1 cellular context compared by ENCODE assay signal in the genomic region with DNA sequence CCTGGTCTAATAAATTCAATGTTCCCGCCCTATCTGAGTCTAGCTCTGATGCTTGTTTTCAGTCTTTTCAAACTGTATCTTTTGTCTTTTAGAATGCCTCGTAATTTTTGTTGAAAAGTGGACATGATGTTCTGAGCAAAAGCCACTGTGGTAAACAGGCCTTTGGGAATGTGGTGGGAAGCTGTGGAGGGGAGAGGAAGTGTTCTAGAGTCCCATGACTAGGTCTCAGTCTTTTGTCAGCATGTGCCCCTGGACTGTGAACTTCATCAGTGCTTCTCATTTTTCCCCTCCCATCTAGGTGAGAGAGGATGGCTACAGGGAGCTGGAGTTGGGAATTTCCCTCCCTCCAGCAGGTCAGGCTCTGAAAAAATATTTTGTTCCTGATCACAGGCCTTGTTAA.
TF ChIP-seq lines count a peak whose summit lies in the region.

No MANE protein-coding gene starts in this region.

TF ChIP-seq in HepG2, 621 proteins besides CTCF, POLR2A, EP300 and RAD21 (continued from another document and continues in another):
- TF ChIP-seq, protein P1, sequence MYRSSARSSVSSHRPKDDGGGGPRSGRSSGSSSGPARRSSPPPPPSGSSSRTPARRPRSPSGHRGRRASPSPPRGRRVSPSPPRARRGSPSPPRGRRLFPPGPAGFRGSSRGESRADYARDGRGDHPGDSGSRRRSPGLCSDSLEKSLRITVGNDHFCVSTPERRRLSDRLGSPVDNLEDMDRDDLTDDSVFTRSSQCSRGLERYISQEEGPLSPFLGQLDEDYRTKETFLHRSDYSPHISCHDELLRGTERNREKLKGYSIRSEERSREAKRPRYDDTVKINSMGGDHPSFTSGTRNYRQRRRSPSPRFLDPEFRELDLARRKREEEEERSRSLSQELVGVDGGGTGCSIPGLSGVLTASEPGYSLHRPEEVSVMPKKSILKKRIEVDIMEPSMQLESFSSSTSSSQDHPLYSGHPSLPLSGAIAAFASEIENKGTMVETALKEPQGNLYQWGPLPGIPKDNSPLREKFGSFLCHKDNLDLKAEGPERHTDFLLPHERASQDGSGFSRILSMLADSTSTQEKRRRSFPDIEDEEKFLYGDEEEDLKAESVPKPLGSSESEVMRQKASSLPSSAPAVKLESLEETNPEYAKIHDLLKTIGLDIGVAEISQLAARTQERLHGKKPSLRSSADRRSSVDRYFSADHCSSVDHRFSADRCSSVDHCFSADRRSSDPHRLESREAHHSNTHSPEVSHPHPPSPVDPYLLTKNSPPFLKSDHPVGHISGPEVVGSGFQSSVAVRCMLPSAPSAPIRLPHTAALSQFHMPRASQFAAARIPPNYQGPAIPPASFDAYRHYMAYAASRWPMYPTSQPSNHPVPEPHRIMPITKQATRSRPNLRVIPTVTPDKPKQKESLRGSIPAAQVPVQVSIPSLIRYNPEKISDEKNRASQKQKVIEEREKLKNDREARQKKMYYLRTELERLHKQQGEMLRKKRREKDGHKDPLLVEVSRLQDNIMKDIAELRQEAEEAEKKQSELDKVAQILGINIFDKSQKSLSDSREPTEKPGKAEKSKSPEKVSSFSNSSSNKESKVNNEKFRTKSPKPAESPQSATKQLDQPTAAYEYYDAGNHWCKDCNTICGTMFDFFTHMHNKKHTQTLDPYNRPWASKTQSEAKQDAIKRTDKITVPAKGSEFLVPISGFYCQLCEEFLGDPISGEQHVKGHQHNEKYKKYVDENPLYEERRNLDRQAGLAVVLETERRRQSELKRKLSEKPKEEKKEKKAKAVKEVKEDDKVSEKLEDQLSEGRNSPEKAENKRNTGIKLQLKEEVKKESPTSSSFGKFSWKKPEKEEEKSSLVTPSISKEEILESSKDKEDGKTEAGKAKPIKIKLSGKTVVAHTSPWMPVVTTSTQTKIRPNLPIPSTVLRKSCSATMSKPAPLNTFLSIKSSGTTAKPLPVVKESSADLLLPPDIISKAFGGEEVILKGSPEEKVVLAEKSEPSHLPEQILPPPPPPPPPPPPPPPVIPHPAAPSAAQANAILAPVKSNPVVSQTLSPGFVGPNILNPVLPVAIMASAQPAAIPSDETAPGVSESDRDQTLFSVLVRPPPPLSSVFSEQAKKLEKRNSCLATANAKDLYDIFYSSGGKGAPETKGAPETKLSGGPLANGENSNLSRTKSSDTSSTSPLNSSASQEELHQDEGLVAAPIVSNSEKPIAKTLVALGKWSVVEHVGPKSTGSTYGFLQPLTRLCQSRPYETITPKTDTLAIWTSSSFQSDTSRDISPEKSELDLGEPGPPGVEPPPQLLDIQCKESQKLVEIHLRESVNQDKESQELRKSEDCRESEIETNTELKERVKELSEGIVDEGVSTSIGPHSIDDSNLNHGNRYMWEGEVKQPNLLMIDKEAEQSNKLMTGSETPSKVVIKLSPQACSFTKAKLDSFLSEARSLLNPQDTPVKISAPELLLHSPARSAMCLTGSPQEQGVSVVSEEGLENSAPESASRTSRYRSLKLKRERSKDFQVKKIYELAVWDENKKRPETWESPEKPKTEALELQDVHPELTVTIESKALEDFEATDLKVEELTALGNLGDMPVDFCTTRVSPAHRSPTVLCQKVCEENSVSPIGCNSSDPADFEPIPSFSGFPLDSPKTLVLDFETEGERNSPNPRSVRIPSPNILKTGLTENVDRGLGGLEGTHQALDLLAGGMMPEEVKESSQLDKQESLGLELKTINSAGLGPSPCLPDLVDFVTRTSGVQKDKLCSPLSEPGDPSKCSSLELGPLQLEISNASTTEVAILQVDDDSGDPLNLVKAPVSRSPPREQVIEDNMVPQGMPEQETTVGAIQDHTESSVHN (CRISPR knock-in tag; IDR thresholded peaks at IDR 0.05): no peak
- TF ChIP-seq FOXM1 (CRISPR knock-in tag; IDR thresholded peaks at IDR 0.05) (no peak), ZSCAN22 (CRISPR knock-in tag; IDR thresholded peaks at IDR 0.05) (no peak), TMF1 (CRISPR knock-in tag; IDR thresholded peaks at IDR 0.05; ENCODE audit: low read depth) (no peak), SSRP1 (CRISPR knock-in tag; IDR thresholded peaks at IDR 0.05) (no peak), ZNF510 (CRISPR knock-in tag; IDR thresholded peaks at IDR 0.05; ENCODE audit: low read depth) (no peak), SOX5 (CRISPR knock-in tag; IDR thresholded peaks at IDR 0.05; ENCODE audit: borderline replicate concordance) (peak; percentile 67), ZNF20 (CRISPR knock-in tag; IDR thresholded peaks at IDR 0.05) (no peak), SMAD1 (CRISPR knock-in tag; IDR thresholded peaks at IDR 0.05; ENCODE audit: borderline replicate concordance, low read depth) (no peak), CEBPB (IDR thresholded peaks at IDR 0.05; ENCODE audit: borderline replicate concordance, low read depth, low read length) (no peak), MXI1 (IDR thresholded peaks at IDR 0.05; ENCODE audit: borderline replicate concordance, low read depth, low read length) (no peak), HNRNPK (IDR thresholded peaks at IDR 0.05; ENCODE audit: low read depth, low read length, poor library complexity, severe bottlenecking) (no peak), HOXA3 (CRISPR knock-in tag; IDR thresholded peaks at IDR 0.05) (no peak), ZNF331 (CRISPR knock-in tag; IDR thresholded peaks at IDR 0.05) (peak; percentile 34; the same call in 1 of the 2 replicates), ZNF780A (CRISPR knock-in tag; IDR thresholded peaks at IDR 0.05) (no peak), KDM5A (IDR thresholded peaks at IDR 0.05; ENCODE audit: borderline replicate concordance, low read length) (no peak), KLF15 (CRISPR knock-in tag; IDR thresholded peaks at IDR 0.05; ENCODE audit: borderline replicate concordance) (no peak), IRX3 (CRISPR knock-in tag; IDR thresholded peaks at IDR 0.05; ENCODE audit: borderline replicate concordance, low read depth) (no peak), ZNF333 (CRISPR knock-in tag; IDR thresholded peaks at IDR 0.05; ENCODE audit: borderline replicate concordance) (no peak), PPARG (CRISPR knock-in tag; conservative IDR thresholded peaks at IDR 0.05) (no peak), ZNF749 (CRISPR knock-in tag; IDR thresholded peaks at IDR 0.05; ENCODE audit: borderline replicate concordance) (no peak), ZNF841 (CRISPR knock-in tag; IDR thresholded peaks at IDR 0.05; ENCODE audit: borderline replicate concordance) (no peak), KDM5B (CRISPR knock-in tag; IDR thresholded peaks at IDR 0.05; ENCODE audit: borderline replicate concordance) (no peak), MED1 (CRISPR knock-in tag; IDR thresholded peaks at IDR 0.05) (peak; percentile 42), FOXP1 (IDR thresholded peaks at IDR 0.05) (no peak), FOXP1 (CRISPR knock-in tag; IDR thresholded peaks at IDR 0.05) (peak; percentile 15; the same call in 1 of the 2 replicates), IRF2 (CRISPR knock-in tag; IDR thresholded peaks at IDR 0.05) (peak; percentile 48; the same call in 1 of the 2 replicates), SRSF4 (IDR thresholded peaks at IDR 0.05; ENCODE audit: low read depth, low read length, poor library complexity, severe bottlenecking) (no peak), ZFP36L1 (CRISPR knock-in tag; IDR thresholded peaks at IDR 0.05) (no peak), ZNF256 (CRISPR knock-in tag; conservative IDR thresholded peaks at IDR 0.05) (no peak)
- TF ChIP-seq, protein P2, sequence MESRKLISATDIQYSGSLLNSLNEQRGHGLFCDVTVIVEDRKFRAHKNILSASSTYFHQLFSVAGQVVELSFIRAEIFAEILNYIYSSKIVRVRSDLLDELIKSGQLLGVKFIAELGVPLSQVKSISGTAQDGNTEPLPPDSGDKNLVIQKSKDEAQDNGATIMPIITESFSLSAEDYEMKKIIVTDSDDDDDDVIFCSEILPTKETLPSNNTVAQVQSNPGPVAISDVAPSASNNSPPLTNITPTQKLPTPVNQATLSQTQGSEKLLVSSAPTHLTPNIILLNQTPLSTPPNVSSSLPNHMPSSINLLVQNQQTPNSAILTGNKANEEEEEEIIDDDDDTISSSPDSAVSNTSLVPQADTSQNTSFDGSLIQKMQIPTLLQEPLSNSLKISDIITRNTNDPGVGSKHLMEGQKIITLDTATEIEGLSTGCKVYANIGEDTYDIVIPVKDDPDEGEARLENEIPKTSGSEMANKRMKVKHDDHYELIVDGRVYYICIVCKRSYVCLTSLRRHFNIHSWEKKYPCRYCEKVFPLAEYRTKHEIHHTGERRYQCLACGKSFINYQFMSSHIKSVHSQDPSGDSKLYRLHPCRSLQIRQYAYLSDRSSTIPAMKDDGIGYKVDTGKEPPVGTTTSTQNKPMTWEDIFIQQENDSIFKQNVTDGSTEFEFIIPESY (CRISPR knock-in tag; IDR thresholded peaks at IDR 0.05): no peak
- TF ChIP-seq, protein P3, sequence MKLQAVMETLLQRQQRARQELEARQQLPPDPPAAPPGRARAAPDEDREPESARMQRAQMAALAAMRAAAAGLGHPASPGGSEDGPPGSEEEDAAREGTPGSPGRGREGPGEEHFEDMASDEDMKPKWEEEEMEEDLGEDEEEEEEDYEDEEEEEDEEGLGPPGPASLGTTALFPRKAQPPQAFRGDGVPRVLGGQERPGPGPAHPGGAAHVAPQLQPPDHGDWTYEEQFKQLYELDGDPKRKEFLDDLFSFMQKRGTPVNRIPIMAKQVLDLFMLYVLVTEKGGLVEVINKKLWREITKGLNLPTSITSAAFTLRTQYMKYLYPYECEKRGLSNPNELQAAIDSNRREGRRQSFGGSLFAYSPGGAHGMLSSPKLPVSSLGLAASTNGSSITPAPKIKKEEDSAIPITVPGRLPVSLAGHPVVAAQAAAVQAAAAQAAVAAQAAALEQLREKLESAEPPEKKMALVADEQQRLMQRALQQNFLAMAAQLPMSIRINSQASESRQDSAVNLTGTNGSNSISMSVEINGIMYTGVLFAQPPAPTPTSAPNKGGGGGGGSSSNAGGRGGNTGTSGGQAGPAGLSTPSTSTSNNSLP (IDR thresholded peaks at IDR 0.05; ENCODE audit: low read depth, low read length): no peak
- TF ChIP-seq, protein P4, sequence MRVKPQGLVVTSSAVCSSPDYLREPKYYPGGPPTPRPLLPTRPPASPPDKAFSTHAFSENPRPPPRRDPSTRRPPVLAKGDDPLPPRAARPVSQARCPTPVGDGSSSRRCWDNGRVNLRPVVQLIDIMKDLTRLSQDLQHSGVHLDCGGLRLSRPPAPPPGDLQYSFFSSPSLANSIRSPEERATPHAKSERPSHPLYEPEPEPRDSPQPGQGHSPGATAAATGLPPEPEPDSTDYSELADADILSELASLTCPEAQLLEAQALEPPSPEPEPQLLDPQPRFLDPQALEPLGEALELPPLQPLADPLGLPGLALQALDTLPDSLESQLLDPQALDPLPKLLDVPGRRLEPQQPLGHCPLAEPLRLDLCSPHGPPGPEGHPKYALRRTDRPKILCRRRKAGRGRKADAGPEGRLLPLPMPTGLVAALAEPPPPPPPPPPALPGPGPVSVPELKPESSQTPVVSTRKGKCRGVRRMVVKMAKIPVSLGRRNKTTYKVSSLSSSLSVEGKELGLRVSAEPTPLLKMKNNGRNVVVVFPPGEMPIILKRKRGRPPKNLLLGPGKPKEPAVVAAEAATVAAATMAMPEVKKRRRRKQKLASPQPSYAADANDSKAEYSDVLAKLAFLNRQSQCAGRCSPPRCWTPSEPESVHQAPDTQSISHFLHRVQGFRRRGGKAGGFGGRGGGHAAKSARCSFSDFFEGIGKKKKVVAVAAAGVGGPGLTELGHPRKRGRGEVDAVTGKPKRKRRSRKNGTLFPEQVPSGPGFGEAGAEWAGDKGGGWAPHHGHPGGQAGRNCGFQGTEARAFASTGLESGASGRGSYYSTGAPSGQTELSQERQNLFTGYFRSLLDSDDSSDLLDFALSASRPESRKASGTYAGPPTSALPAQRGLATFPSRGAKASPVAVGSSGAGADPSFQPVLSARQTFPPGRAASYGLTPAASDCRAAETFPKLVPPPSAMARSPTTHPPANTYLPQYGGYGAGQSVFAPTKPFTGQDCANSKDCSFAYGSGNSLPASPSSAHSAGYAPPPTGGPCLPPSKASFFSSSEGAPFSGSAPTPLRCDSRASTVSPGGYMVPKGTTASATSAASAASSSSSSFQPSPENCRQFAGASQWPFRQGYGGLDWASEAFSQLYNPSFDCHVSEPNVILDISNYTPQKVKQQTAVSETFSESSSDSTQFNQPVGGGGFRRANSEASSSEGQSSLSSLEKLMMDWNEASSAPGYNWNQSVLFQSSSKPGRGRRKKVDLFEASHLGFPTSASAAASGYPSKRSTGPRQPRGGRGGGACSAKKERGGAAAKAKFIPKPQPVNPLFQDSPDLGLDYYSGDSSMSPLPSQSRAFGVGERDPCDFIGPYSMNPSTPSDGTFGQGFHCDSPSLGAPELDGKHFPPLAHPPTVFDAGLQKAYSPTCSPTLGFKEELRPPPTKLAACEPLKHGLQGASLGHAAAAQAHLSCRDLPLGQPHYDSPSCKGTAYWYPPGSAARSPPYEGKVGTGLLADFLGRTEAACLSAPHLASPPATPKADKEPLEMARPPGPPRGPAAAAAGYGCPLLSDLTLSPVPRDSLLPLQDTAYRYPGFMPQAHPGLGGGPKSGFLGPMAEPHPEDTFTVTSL (CRISPR knock-in tag; IDR thresholded peaks at IDR 0.05; ENCODE audit: borderline replicate concordance): no peak
- TF ChIP-seq, protein P5, sequence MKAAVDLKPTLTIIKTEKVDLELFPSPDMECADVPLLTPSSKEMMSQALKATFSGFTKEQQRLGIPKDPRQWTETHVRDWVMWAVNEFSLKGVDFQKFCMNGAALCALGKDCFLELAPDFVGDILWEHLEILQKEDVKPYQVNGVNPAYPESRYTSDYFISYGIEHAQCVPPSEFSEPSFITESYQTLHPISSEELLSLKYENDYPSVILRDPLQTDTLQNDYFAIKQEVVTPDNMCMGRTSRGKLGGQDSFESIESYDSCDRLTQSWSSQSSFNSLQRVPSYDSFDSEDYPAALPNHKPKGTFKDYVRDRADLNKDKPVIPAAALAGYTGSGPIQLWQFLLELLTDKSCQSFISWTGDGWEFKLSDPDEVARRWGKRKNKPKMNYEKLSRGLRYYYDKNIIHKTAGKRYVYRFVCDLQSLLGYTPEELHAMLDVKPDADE (CRISPR knock-in tag; IDR thresholded peaks at IDR 0.05): no peak
- TF ChIP-seq, protein P6, sequence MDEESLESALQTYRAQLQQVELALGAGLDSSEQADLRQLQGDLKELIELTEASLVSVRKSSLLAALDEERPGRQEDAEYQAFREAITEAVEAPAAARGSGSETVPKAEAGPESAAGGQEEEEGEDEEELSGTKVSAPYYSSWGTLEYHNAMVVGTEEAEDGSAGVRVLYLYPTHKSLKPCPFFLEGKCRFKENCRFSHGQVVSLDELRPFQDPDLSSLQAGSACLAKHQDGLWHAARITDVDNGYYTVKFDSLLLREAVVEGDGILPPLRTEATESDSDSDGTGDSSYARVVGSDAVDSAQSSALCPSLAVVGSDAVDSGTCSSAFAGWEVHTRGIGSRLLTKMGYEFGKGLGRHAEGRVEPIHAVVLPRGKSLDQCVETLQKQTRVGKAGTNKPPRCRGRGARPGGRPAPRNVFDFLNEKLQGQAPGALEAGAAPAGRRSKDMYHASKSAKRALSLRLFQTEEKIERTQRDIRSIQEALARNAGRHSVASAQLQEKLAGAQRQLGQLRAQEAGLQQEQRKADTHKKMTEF (CRISPR knock-in tag; IDR thresholded peaks at IDR 0.05): peak; percentile 54; the same call in 1 of the 2 replicates
- TF ChIP-seq, protein P7, sequence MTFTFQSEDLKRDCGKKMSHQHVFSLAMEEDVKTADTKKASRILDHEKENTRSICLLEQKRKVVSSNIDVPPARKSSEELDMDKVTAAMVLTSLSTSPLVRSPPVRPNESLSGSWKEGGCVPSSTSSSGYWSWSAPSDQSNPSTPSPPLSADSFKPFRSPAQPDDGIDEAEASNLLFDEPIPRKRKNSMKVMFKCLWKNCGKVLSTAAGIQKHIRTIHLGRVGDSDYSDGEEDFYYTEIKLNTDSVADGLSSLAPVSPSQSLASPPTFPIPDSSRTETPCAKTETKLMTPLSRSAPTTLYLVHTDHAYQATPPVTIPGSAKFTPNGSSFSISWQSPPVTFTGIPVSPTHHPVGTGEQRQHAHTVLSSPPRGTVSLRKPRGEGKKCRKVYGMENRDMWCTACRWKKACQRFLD (CRISPR knock-in tag; IDR thresholded peaks at IDR 0.05; ENCODE audit: borderline replicate concordance): no peak
